Comparison of ENCODE assay signal across 22 cellular contexts in genomic region chr9:95096807-95097206, GRCh38.
DNase-seq lines count a peak whose midpoint lies in the region; ATAC-seq, FAIRE-seq and TF ChIP-seq lines count a peak whose summit lies in the region.
"Had no signal": no experiment of that assay in that cellular context is flagged by ENCODE, and none has a peak within 500 bp of the region (broad histone marks: within the 10 kb centered on the region; RNA-seq: fewer than 3 reads in every experiment).

No MANE protein-coding gene starts in this region.

- peaks cover 32% of the 10 kb centered on the region for H3K36me3 Mint-ChIP-seq in neural progenitor cell
- H3K36me3 Mint-ChIP-seq: activated naive CD4-positive, alpha-beta T cell treated with anti-CD3 and anti-CD28 coated beads, Interleukin-2, amount 10 ng/mL, durations not matched to agents 7 days and 5 days; T-cell had no signal

- H3K4me1 Mint-ChIP-seq in neural progenitor cell = peaks cover 55% of the 10 kb centered on the region

- TF ChIP-seq RAD21 in HCT116 (IDR thresholded peaks at IDR 0.05; ENCODE audit: low read depth) = peak; percentile 47
- no peak; a peak in 1 of 4 replicates for TF ChIP-seq RAD21 in K562 (CRISPR knock-in tag; conservative IDR thresholded peaks at IDR 0.05 in 1 of 2, IDR thresholded peaks at IDR 0.05 in 1 of 2)

- H3K9ac ChIP-seq in HCT116 (ENCODE audit: low read length) (no peak overlapping the region), K562 (ENCODE audit: insufficient read depth in 1 of 2, low read depth in 2 of 2, low read length in 2 of 2) (no peak overlapping the region), neural progenitor cell (no peak overlapping the region), colonic mucosa (ENCODE audit: low read depth in 2 of 2, low read length in 2 of 2) (no peak overlapping the region)
- H3K9ac ChIP-seq: GM23248, parathyroid adenoma had no signal

- peaks cover 7 to 16% of the 10 kb centered on the region in 2 experiments for H3K4me1 ChIP-seq in HCT116 (ENCODE audit: control insufficient read depth in 1 of 2, insufficient read depth in 2 of 2, low read length in 2 of 2)
- peaks cover 0 to 21% of the 10 kb centered on the region in 2 experiments; a peak in 3 of 5 replicates for H3K4me1 ChIP-seq in K562 (replicated peaks in 1 of 2; ENCODE audit: control insufficient read depth in 2 of 2, insufficient read depth in 2 of 2, low read length in 2 of 2)
- H3K4me1 ChIP-seq in neural progenitor cell = peaks cover 19% of the 10 kb centered on the region
- peaks cover 6% of the 10 kb centered on the region for H3K4me1 ChIP-seq in colonic mucosa

- in situ Hi-C loops in K562 (cut with MboI) = no loop called here

- H4K20me1 ChIP-seq in HCT116 (ENCODE audit: insufficient read depth) = no peaks in the 10 kb centered on the region
- H4K20me1 ChIP-seq in K562 (replicated peaks; ENCODE audit: control insufficient read depth, insufficient read depth, low read length) = peaks cover 4% of the 10 kb centered on the region; the same call in 1 of the 2 replicates
- H4K20me1 ChIP-seq in neural progenitor cell (ENCODE audit: low read depth) = peaks cover 15% of the 10 kb centered on the region

- H2AFZ ChIP-seq in HCT116 (ENCODE audit: low read depth, low read length, poor library complexity, severe bottlenecking) = no peak overlapping the region
- H2AFZ ChIP-seq in K562 (ENCODE audit: low read depth, low read length) = no peak overlapping the region
- H2AFZ ChIP-seq in neural progenitor cell (replicated peaks) = no peak overlapping the region
- H2AFZ ChIP-seq: GM23248, parathyroid adenoma had no signal

- H3K4me3 ChIP-seq in AG09309 (ENCODE audit: control insufficient read depth, low read depth, low read length) = no peak overlapping the region
- H3K4me3 ChIP-seq in HCT116 (replicated peaks in 1 of 2; ENCODE audit: low read depth in 1 of 2, low read length in 2 of 2) = no peak overlapping the region
- H3K4me3 ChIP-seq in K562 = no peak overlapping the region
- no peak overlapping the region for H3K4me3 ChIP-seq in neural progenitor cell
- no peak overlapping the region for H3K4me3 ChIP-seq in colonic mucosa
- H3K4me3 ChIP-seq: GM23248, smooth muscle cell had no signal

- peaks cover 16% of the 10 kb centered on the region for H3K27me3 Mint-ChIP-seq in neural progenitor cell (ENCODE audit: insufficient read depth, low read depth)
- H3K27me3 Mint-ChIP-seq: T-cell had no signal

- no TSS peak for BruUV-seq in HCT116 (replicated peaks; lab: Mats Ljungman, UMichigan)
- no TSS peak for BruUV-seq in K562 (replicated peaks; lab: Mats Ljungman, UMichigan)

- H3K27ac ChIP-seq in HCT116 (ENCODE audit: low read depth, low read length) (no peak overlapping the region), K562 (ENCODE audit: extremely low read depth, low read depth, low read length) (no peak overlapping the region), neural progenitor cell (no peak overlapping the region), colonic mucosa (no peak overlapping the region)
- H3K27ac ChIP-seq: GM23248, parathyroid adenoma had no signal

- H3K36me3 ChIP-seq in HCT116 (ENCODE audit: control insufficient read depth in 1 of 2, insufficient read depth in 2 of 2, low read length in 2 of 2) (no peaks in the 10 kb centered on the region), K562 (ENCODE audit: control insufficient read depth, insufficient read depth, low read length) (peaks cover 8% of the 10 kb centered on the region; the same call in 1 of the 3 replicates), neural progenitor cell (no peaks in the 10 kb centered on the region), colonic mucosa (no peaks in the 10 kb centered on the region)

- CTCF ChIA-PET in HCT116 (lab: Charles Lee) (interaction anchor here (0.7 kb wide), 1 partner anchor 11 kb away, joined by 3 read pairs; no protein-coding TSS in a partner anchor), K562 (lab: Yijun Ruan, JAX; ENCODE audit: low intra/inter-chr PET ratio) (interaction anchor here (1.2 kb wide), 1 partner anchor 314 kb away, joined by 4 read pairs; no protein-coding TSS in a partner anchor)

- H3K9me3 Mint-ChIP-seq in neural progenitor cell = no peaks in the 10 kb centered on the region
- H3K9me3 Mint-ChIP-seq: activated naive CD4-positive, alpha-beta T cell treated with anti-CD3 and anti-CD28 coated beads, Interleukin-2, amount 10 ng/mL, durations not matched to agents 7 days and 5 days; dendritic cell treated with granulocyte-macrophage colony-stimulating factor and Interleukin-4, amounts not matched to agents 40 ng/mL and 50 ng/mL, for 4 days; T-cell had no signal

- H3K27ac Mint-ChIP-seq in neural progenitor cell = no peak overlapping the region
- H3K27ac Mint-ChIP-seq: activated naive CD4-positive, alpha-beta T cell treated with anti-CD3 and anti-CD28 coated beads, Interleukin-2, amount 10 ng/mL, durations not matched to agents 7 days and 5 days; CD14-positive monocyte; dendritic cell treated with granulocyte-macrophage colony-stimulating factor and Interleukin-4, amounts not matched to agents 40 ng/mL and 50 ng/mL, for 4 days; T-cell had no signal

- ATAC-seq in HCT116 (no peak), K562 (peak; percentile 63), GM19452 (IDR thresholded peaks at IDR 0.05; ENCODE audit: unreplicated experiment) (no peak)
- ATAC-seq: activated CD4-positive, CD25-positive, alpha-beta regulatory T cell treated with anti-CD3 and anti-CD28 coated beads, Interleukin-2, amount 50 U/mL, for 24 hours; esophagus mucosa; T-cell had no signal

- intact Hi-C loops in HCT116 (cut with micrococcal nuclease) (no loop called here), K562 (cut with micrococcal nuclease) (loop anchor here (10.0 kb wide), 1 partner anchor 312 kb away; no protein-coding TSS in a partner anchor), colonic mucosa (cut with DNase I) (no loop called here)

- WGBS in K562 (ENCODE audit: insufficient coverage, low coverage, missing lambda C conversion rate) = 64% methylated on average over 5 of the region's 6 CpGs

- no peaks in the 10 kb centered on the region for H3K9me1 ChIP-seq in K562 (ENCODE audit: control insufficient read depth, insufficient read depth, low read length)

- H3K27me3 ChIP-seq in HCT116 (ENCODE audit: insufficient read depth, low read length) (no peaks in the 10 kb centered on the region), K562 (ENCODE audit: control insufficient read depth in 2 of 2, insufficient read depth in 2 of 2, low read length in 2 of 2) (no peaks in the 10 kb centered on the region), neural progenitor cell (no peaks in the 10 kb centered on the region), colonic mucosa (no peaks in the 10 kb centered on the region)

- TF ChIP-seq EP300 in K562 (IDR thresholded peaks at IDR 0.05; ENCODE audit: low read length) = no peak

- POLR2A ChIA-PET in HCT116 (lab: Charles Lee) (interaction anchor here (0.5 kb wide), 1 partner anchor 373 kb away, joined by 5 read pairs; no protein-coding TSS in a partner anchor), K562 (lab: Yijun Ruan, JAX) (no interaction called here)

- no peak for TF ChIP-seq POLR2A in HCT116 (IDR thresholded peaks at IDR 0.05; ENCODE audit: borderline replicate concordance, extremely low read depth, insufficient read depth, insufficient read length)
- no peak for TF ChIP-seq POLR2A in K562 (conservative IDR thresholded peaks at IDR 0.05)

- H3K9me3 ChIP-seq in HCT116 (ENCODE audit: control insufficient read depth in 1 of 2, insufficient read depth in 1 of 2, low read depth in 1 of 2, low read length in 2 of 2) (no peaks in the 10 kb centered on the region), K562 (replicated peaks; ENCODE audit: control insufficient read depth, insufficient read depth, low read depth, low read length) (no peaks in the 10 kb centered on the region), neural progenitor cell (ENCODE audit: low read depth) (no peaks in the 10 kb centered on the region), colonic mucosa (no peaks in the 10 kb centered on the region)

- H3K4me3 Mint-ChIP-seq in neural progenitor cell = peak overlapping the region; percentile 49
- H3K4me3 Mint-ChIP-seq: activated naive CD4-positive, alpha-beta T cell treated with anti-CD3 and anti-CD28 coated beads, Interleukin-2, amount 10 ng/mL, durations not matched to agents 7 days and 5 days; CD14-positive monocyte; dendritic cell treated with granulocyte-macrophage colony-stimulating factor and Interleukin-4, amounts not matched to agents 40 ng/mL and 50 ng/mL, for 4 days; T-cell had no signal

- peak; percentile 48 for FAIRE-seq in K562 (lab: Jason Lieb, UNC)
- FAIRE-seq: HTR-8/SVneo had no signal

- no peak overlapping the region for H3K4me2 ChIP-seq in HCT116 (ENCODE audit: low read length)
- no peak overlapping the region for H3K4me2 ChIP-seq in K562 (ENCODE audit: insufficient read depth, low read length)
- no peak overlapping the region for H3K4me2 ChIP-seq in neural progenitor cell
- H3K4me2 ChIP-seq: smooth muscle cell had no signal

- TF ChIP-seq CTCF in AG09309 (IDR thresholded peaks at IDR 0.05; ENCODE audit: control insufficient read depth, insufficient read depth, low read depth, low read length, missing control alignments) (peak; percentile 13), HCT116 (IDR thresholded peaks at IDR 0.05 in 2 of 3, conservative IDR thresholded peaks at IDR 0.05 in 1 of 3; ENCODE audit: borderline replicate concordance in 1 of 3, insufficient read depth in 1 of 3, low read depth in 2 of 3, low read length in 2 of 3) (no peak; a peak in 1 of 6 replicates), K562 (IDR thresholded peaks at IDR 0.05 in 2 of 3, conservative IDR thresholded peaks at IDR 0.05 in 1 of 3; ENCODE audit: insufficient read depth in 2 of 3, low read depth in 1 of 3, low read length in 3 of 3) (peak in 2 of 3 experiments; percentile 32 to 38; a peak in 4 of 6 replicates), neural progenitor cell (IDR thresholded peaks at IDR 0.05) (no peak), colonic mucosa (IDR thresholded peaks at IDR 0.05) (no peak)

- RAD21 ChIA-PET in HCT116 (lab: Charles Lee; ENCODE audit: low non-redundant PET in 1 of 2, low total read pairs in 2 of 2, uncharacterized antibody in 2 of 2, unreplicated experiment in 2 of 2) = no interaction called here

- H3F3A ChIP-seq in neural progenitor cell (ENCODE audit: low read depth) = peaks cover 16% of the 10 kb centered on the region

- H3K9me2 ChIP-seq in HCT116 (ENCODE audit: insufficient read depth) = no peaks in the 10 kb centered on the region

- H3K79me2 ChIP-seq in HCT116 (ENCODE audit: insufficient read depth, low read length) = no peaks in the 10 kb centered on the region
- H3K79me2 ChIP-seq in K562 (ENCODE audit: control insufficient read depth, insufficient read depth, low read length) = no peaks in the 10 kb centered on the region
- no peaks in the 10 kb centered on the region for H3K79me2 ChIP-seq in neural progenitor cell (ENCODE audit: low read depth)
- H3K79me2 ChIP-seq: parathyroid adenoma had no signal

- no peak for DNase-seq in AG09309 (ENCODE audit: low read depth)
- DNase-seq in HCT116 (ENCODE audit: low read depth, low spot score) = no peak
- no peak for DNase-seq in K562 (ENCODE audit: extremely low read depth in 1 of 4, low spot score in 3 of 4)
- DNase-seq in neural progenitor cell (ENCODE audit: low spot score) = no peak
- no peak for DNase-seq in activated CD4-positive, alpha-beta T cell treated with anti-CD3 and anti-CD28 coated beads for 1 hour
- no peak for DNase-seq in NCI-H446 (lab: John Stamatoyannopoulos, UW)
- no peak for DNase-seq in colonic mucosa
- DNase-seq: activated naive CD4-positive, alpha-beta T cell treated with anti-CD3 and anti-CD28 coated beads, Interleukin-2, amount 10 ng/mL, durations not matched to agents 7 days and 5 days; DND-41; GM23248; NCI-H82; RPMI8226; stimulated activated naive CD4-positive, alpha-beta T cell; T-cell had no signal

Comparison
In these comparisons a context has a peak if more than half of its experiments do, and no peak if none do; other contexts are left out.
1. CTCF ChIP-seq: peak in AG09309 (single experiment) and K562 (2 of 3); none in HCT116 (0 of 3), neural progenitor cell (single experiment) and colonic mucosa (single experiment).